13 cellular contexts compared by ENCODE assay signal in the genomic region with DNA sequence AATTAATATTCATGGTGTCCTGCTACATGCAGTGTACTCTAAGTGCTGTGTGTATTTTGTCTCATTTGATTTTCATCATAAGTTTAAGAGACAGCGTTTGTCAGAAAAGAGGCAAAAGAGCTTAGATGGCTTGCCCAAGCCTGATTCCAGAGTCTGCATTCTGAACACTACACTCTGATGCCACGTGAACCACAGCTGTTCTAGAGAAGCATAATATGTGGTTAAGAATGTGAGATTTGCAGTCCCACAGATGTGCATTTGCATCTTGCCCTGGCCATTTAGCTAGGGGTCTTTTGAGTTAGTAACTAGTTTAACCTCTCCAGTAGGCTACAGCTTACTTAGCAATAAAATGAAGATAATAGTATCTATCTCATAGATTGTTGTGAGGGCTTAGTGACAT. TPM values are rescaled to one million over a fixed set of nuclear protein-coding genes. Genes with fewer than 3 reads are reported as not detected.
DNase-seq lines count a peak whose midpoint lies in the region; ATAC-seq and TF ChIP-seq lines count a peak whose summit lies in the region.
"Had no signal": no experiment of that assay in that cellular context is flagged by ENCODE, and none has a peak within 500 bp of the region (broad histone marks: within the 10 kb centered on the region; RNA-seq: fewer than 3 reads in every experiment).

No MANE protein-coding gene starts in this region.

- no peak overlapping the region for H3K9ac ChIP-seq in smooth muscle cell (ENCODE audit: low read depth)

- H3K9me3 Mint-ChIP-seq in activated CD8-positive, alpha-beta T cell treated with anti-CD3 and anti-CD28 coated beads for 36 hours = no peaks in the 10 kb centered on the region
- H3K9me3 Mint-ChIP-seq in activated CD8-positive, alpha-beta T cell treated with anti-CD3 and anti-CD28 coated beads, Interleukin-2, amount 10 ng/mL, durations not matched to agents 7 days and 5 days (ENCODE audit: insufficient read depth) = no peaks in the 10 kb centered on the region
- H3K9me3 Mint-ChIP-seq in chondrocyte (ENCODE audit: low read depth) = no peaks in the 10 kb centered on the region
- H3K9me3 Mint-ChIP-seq: H9, neural crest cell had no signal

- no peaks in the 10 kb centered on the region for H3K9me3 ChIP-seq in smooth muscle cell (replicated peaks; ENCODE audit: low read depth)
- H3K9me3 ChIP-seq: esophagus squamous epithelium had no signal

- no peak overlapping the region for H3K4me3 ChIP-seq in smooth muscle cell
- H3K4me3 ChIP-seq: esophagus squamous epithelium had no signal

- CTCF ChIA-PET in activated CD8-positive, alpha-beta T cell treated with anti-CD3 and anti-CD28 coated beads for 36 hours (lab: Charles Lee) = interaction anchor here (0.6 to 4.4 kb wide), 5 partner anchors 9 to 465 kb away, joined by 3 to 16 read pairs (median 8); a partner anchor contains a TSS
- CTCF ChIA-PET in activated CD8-positive, alpha-beta T cell treated with anti-CD3 and anti-CD28 coated beads, Interleukin-2, amount 10 ng/mL, durations not matched to agents 7 days and 5 days (lab: Charles Lee) = interaction anchor here (1.0 to 2.8 kb wide), 5 partner anchors 9 to 175 kb away, joined by 3 to 14 read pairs (median 7); a partner anchor contains a TSS

- H3K79me2 ChIP-seq in smooth muscle cell (ENCODE audit: low read depth) = no peaks in the 10 kb centered on the region

- H4K20me1 ChIP-seq in smooth muscle cell (ENCODE audit: low read depth) = no peaks in the 10 kb centered on the region

- POLR2A ChIA-PET in activated CD8-positive, alpha-beta T cell treated with anti-CD3 and anti-CD28 coated beads for 36 hours (lab: Charles Lee) = interaction anchor here (0.8 to 4.7 kb wide), 2 partner anchors 9 to 103 kb away, joined by 3 to 33 read pairs; a partner anchor contains a TSS
- POLR2A ChIA-PET in activated CD8-positive, alpha-beta T cell treated with anti-CD3 and anti-CD28 coated beads, Interleukin-2, amount 10 ng/mL, durations not matched to agents 7 days and 5 days (lab: Charles Lee) = interaction anchor here (6.1 kb wide), 1 partner anchor 10 kb away, joined by 54 read pairs; a partner anchor contains a TSS

- no peak overlapping the region for H3K4me3 Mint-ChIP-seq in activated CD8-positive, alpha-beta T cell treated with anti-CD3 and anti-CD28 coated beads for 36 hours
- H3K4me3 Mint-ChIP-seq in activated CD8-positive, alpha-beta T cell treated with anti-CD3 and anti-CD28 coated beads, Interleukin-2, amount 10 ng/mL, durations not matched to agents 7 days and 5 days = no peak overlapping the region
- no peak overlapping the region for H3K4me3 Mint-ChIP-seq in chondrocyte (ENCODE audit: unreplicated experiment)
- H3K4me3 Mint-ChIP-seq: H9, neural crest cell had no signal

- intact Hi-C loops in activated CD8-positive, alpha-beta T cell treated with anti-CD3 and anti-CD28 coated beads for 36 hours (cut with micrococcal nuclease) = no loop called here
- intact Hi-C loops in posterior cingulate gyrus (cut with DNase I) = no loop called here

- peaks cover 19% of the 10 kb centered on the region for H3K4me1 Mint-ChIP-seq in activated CD8-positive, alpha-beta T cell treated with anti-CD3 and anti-CD28 coated beads for 36 hours (ENCODE audit: low read depth)
- H3K4me1 Mint-ChIP-seq in activated CD8-positive, alpha-beta T cell treated with anti-CD3 and anti-CD28 coated beads, Interleukin-2, amount 10 ng/mL, durations not matched to agents 7 days and 5 days (ENCODE audit: low read depth) = peaks cover 24% of the 10 kb centered on the region
- peaks cover 13% of the 10 kb centered on the region for H3K4me1 Mint-ChIP-seq in chondrocyte (ENCODE audit: low read depth)

- H3K27me3 ChIP-seq in smooth muscle cell (ENCODE audit: low read depth) = peaks cover under 1% of the 10 kb centered on the region
- H3K27me3 ChIP-seq: esophagus squamous epithelium had no signal

- peaks cover 5% of the 10 kb centered on the region for H3K27me3 Mint-ChIP-seq in activated CD8-positive, alpha-beta T cell treated with anti-CD3 and anti-CD28 coated beads for 36 hours
- peaks cover 12% of the 10 kb centered on the region for H3K27me3 Mint-ChIP-seq in activated CD8-positive, alpha-beta T cell treated with anti-CD3 and anti-CD28 coated beads, Interleukin-2, amount 10 ng/mL, durations not matched to agents 7 days and 5 days (ENCODE audit: low read depth)
- no peaks in the 10 kb centered on the region for H3K27me3 Mint-ChIP-seq in chondrocyte (ENCODE audit: low read depth)

- H3K4me1 ChIP-seq in smooth muscle cell (ENCODE audit: low read depth) = no peaks in the 10 kb centered on the region

- no peak overlapping the region for H3K27ac Mint-ChIP-seq in activated CD8-positive, alpha-beta T cell treated with anti-CD3 and anti-CD28 coated beads for 36 hours
- H3K27ac Mint-ChIP-seq in activated CD8-positive, alpha-beta T cell treated with anti-CD3 and anti-CD28 coated beads, Interleukin-2, amount 10 ng/mL, durations not matched to agents 7 days and 5 days = no peak overlapping the region
- H3K27ac Mint-ChIP-seq in chondrocyte (ENCODE audit: unreplicated experiment) = no peak overlapping the region
- H3K27ac Mint-ChIP-seq: H9 had no signal

- no peak for TF ChIP-seq CTCF in activated CD8-positive, alpha-beta T cell treated with anti-CD3 and anti-CD28 coated beads for 36 hours (IDR thresholded peaks at IDR 0.05)
- TF ChIP-seq CTCF in smooth muscle cell (IDR thresholded peaks at IDR 0.05; ENCODE audit: borderline replicate concordance, insufficient read depth, poor library complexity, severe bottlenecking) (no peak), chondrocyte (IDR thresholded peaks at IDR 0.05) (no peak)

- H3F3A ChIP-seq in smooth muscle cell (ENCODE audit: low read depth) = no peaks in the 10 kb centered on the region

- H3K36me3 ChIP-seq in smooth muscle cell (ENCODE audit: low read depth) = no peaks in the 10 kb centered on the region
- H3K36me3 ChIP-seq: esophagus squamous epithelium had no signal

- peak overlapping the region; percentile 20 for H3K27ac ChIP-seq in smooth muscle cell (ENCODE audit: low read depth)

- no peaks in the 10 kb centered on the region for H3K36me3 Mint-ChIP-seq in activated CD8-positive, alpha-beta T cell treated with anti-CD3 and anti-CD28 coated beads for 36 hours (ENCODE audit: low read depth)
- no peaks in the 10 kb centered on the region for H3K36me3 Mint-ChIP-seq in activated CD8-positive, alpha-beta T cell treated with anti-CD3 and anti-CD28 coated beads, Interleukin-2, amount 10 ng/mL, durations not matched to agents 7 days and 5 days (ENCODE audit: low read depth)
- H3K36me3 Mint-ChIP-seq in chondrocyte (ENCODE audit: low read depth) = no peaks in the 10 kb centered on the region

- H3K4me2 ChIP-seq in smooth muscle cell = peak overlapping the region; percentile 18

- WGBS in smooth muscle cell (ENCODE audit: low lambda C conversion rate) = 29% methylated on average over 2 of the region's 2 CpGs

- no peak overlapping the region for H2AFZ ChIP-seq in smooth muscle cell (ENCODE audit: low read depth)

- DNase-seq in activated CD8-positive, alpha-beta T cell treated with anti-CD3 and anti-CD28 coated beads for 36 hours = peak; percentile 17
- DNase-seq in activated CD8-positive, alpha-beta T cell treated with anti-CD3 and anti-CD28 coated beads, Interleukin-2, amount 10 ng/mL, durations not matched to agents 7 days and 5 days = no peak
- DNase-seq in NAMALWA (ENCODE audit: low spot score) = peak; percentile 95
- no peak for DNase-seq in smooth muscle cell (lab: John Stamatoyannopoulos, UW; ENCODE audit: unreplicated experiment)
- DNase-seq in stimulated activated naive CD4-positive, alpha-beta T cell treated with Interleukin-2 at 50 U/mL for 16 hours (lab: John Stamatoyannopoulos, UW) = no peak
- no peak for DNase-seq in posterior cingulate gyrus
- no peak for DNase-seq in chondrocyte (ENCODE audit: low spot score)
- DNase-seq: activated T-cell treated with anti-CD3 and anti-CD28 coated beads, Interleukin-2, amount 50 U/mL, for 72 hours; esophagus squamous epithelium; H9; NCI-H2081 had no signal

- ATAC-seq in activated CD8-positive, alpha-beta T cell treated with anti-CD3 and anti-CD28 coated beads for 36 hours = no peak
- ATAC-seq in activated CD8-positive, alpha-beta T cell treated with anti-CD3 and anti-CD28 coated beads, Interleukin-2, amount 10 ng/mL, durations not matched to agents 7 days and 5 days = no peak
- peak; percentile 93 for ATAC-seq in HG02763 (IDR thresholded peaks at IDR 0.05; ENCODE audit: unreplicated experiment)

RNA-seq across cellular contexts. Expression of a gene that starts 9.2 kb away (rescaled TPM):
- 10 to 100 TPM; 33.5 to 34.3 TPM for total RNA-seq in activated CD8-positive, alpha-beta T cell treated with anti-CD3 and anti-CD28 coated beads for 36 hours
- 10 to 100 TPM; 17.9 to 21.7 TPM for total RNA-seq in activated CD8-positive, alpha-beta T cell treated with anti-CD3 and anti-CD28 coated beads, Interleukin-2, amount 10 ng/mL, durations not matched to agents 7 days and 5 days
- total RNA-seq in smooth muscle cell = 130 and 141 TPM in 2 replicates
- polyA plus RNA-seq in smooth muscle cell = 205 and 250 TPM in 2 replicates
- 49.1 to 92.3 TPM (median 89.4 TPM) in 3 replicates for total RNA-seq in chondrocyte

Comparison
In these comparisons a context has a peak if more than half of its experiments do, and no peak if none do; other contexts are left out.
1. DNase-seq: peak in activated CD8-positive, alpha-beta T cell treated with anti-CD3 and anti-CD28 coated beads for 36 hours (single experiment) and NAMALWA (single experiment); none in activated CD8-positive, alpha-beta T cell treated with anti-CD3 and anti-CD28 coated beads, Interleukin-2, amount 10 ng/mL, durations not matched to agents 7 days and 5 days (single experiment), smooth muscle cell (single experiment), stimulated activated naive CD4-positive, alpha-beta T cell treated with Interleukin-2 at 50 U/mL for 16 hours (single experiment), posterior cingulate gyrus (0 of 10) and chondrocyte (single experiment).